In the genomic region with DNA sequence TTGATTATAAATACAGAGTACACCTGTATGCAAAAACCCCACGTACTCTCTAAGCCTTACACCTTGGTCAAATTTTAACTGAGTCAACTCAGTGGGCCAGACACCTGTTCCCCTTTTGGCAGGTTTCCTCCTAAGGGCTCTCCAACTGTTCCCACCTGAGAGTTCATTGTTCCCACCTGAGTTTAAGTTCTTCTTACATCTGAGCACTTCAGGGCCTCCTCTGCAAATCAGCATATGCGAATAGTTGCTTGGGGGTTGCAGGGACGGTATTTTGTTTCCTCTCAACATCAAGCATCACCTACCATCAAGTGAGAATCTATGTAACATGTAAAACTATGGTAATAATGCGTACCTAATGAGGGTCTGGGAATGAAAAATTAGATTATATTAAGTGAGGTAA, we compare ENCODE assay signal across 32 cellular contexts.
"Had no signal": no experiment of that assay in that cellular context is flagged by ENCODE, and none has a peak within 500 bp of the region (broad histone marks: within the 10 kb centered on the region; RNA-seq: fewer than 3 reads in every experiment).

No MANE protein-coding gene starts in this region.

- H3K36me3 Mint-ChIP-seq: activated CD4-positive, alpha-beta memory T cell treated with anti-CD3 and anti-CD28 coated beads for 36 hours; activated naive CD4-positive, alpha-beta T cell treated with anti-CD3 and anti-CD28 coated beads, Interleukin-2, amount 10 ng/mL, durations not matched to agents 7 days and 5 days; activated naive CD8-positive, alpha-beta T cell treated with anti-CD3 and anti-CD28 coated beads, Interleukin-2, amount 10 ng/mL, durations not matched to agents 7 days and 5 days; brain had no signal

- H3K4me1 Mint-ChIP-seq: activated naive CD4-positive, alpha-beta T cell treated with anti-CD3 and anti-CD28 coated beads, Interleukin-2, amount 10 ng/mL, durations not matched to agents 7 days and 5 days; activated naive CD8-positive, alpha-beta T cell treated with anti-CD3 and anti-CD28 coated beads, Interleukin-2, amount 10 ng/mL, durations not matched to agents 7 days and 5 days; brain; naive thymus-derived CD4-positive, alpha-beta T cell had no signal

- H3K4me1 ChIP-seq: ascending aorta, colonic mucosa, gastroesophageal sphincter, pancreas, suprapubic skin, tibial artery had no signal

- H3K27me3 ChIP-seq: ascending aorta, cardiac muscle cell, colonic mucosa, gastroesophageal sphincter, hepatocyte, pancreas, suprapubic skin, tibial artery had no signal

- H3K27ac ChIP-seq: ascending aorta, cardiac muscle cell, colonic mucosa, gastroesophageal sphincter, hepatocyte, pancreas, suprapubic skin, tibial artery had no signal

- H3K27ac Mint-ChIP-seq: activated CD4-positive, alpha-beta memory T cell treated with anti-CD3 and anti-CD28 coated beads for 36 hours; activated naive CD4-positive, alpha-beta T cell treated with anti-CD3 and anti-CD28 coated beads, Interleukin-2, amount 10 ng/mL, durations not matched to agents 7 days and 5 days; activated naive CD8-positive, alpha-beta T cell treated with anti-CD3 and anti-CD28 coated beads, Interleukin-2, amount 10 ng/mL, durations not matched to agents 7 days and 5 days; brain; naive thymus-derived CD4-positive, alpha-beta T cell; T-helper 2 cell treated with Interferon-gamma antibody and Interleukin-4, amounts not matched to agents 5 μg/mL and 100 μg/mL, for 36 hours had no signal

- FAIRE-seq: keratinocyte, pancreas had no signal

- H3K27me3 Mint-ChIP-seq: activated CD4-positive, alpha-beta memory T cell treated with anti-CD3 and anti-CD28 coated beads for 36 hours; activated naive CD4-positive, alpha-beta T cell treated with anti-CD3 and anti-CD28 coated beads, Interleukin-2, amount 10 ng/mL, durations not matched to agents 7 days and 5 days; activated naive CD8-positive, alpha-beta T cell treated with anti-CD3 and anti-CD28 coated beads, Interleukin-2, amount 10 ng/mL, durations not matched to agents 7 days and 5 days; brain had no signal

- H3K79me2 ChIP-seq: hepatocyte had no signal

- H3K9me3 Mint-ChIP-seq: activated CD4-positive, alpha-beta memory T cell treated with anti-CD3 and anti-CD28 coated beads for 36 hours; activated naive CD4-positive, alpha-beta T cell treated with anti-CD3 and anti-CD28 coated beads, Interleukin-2, amount 10 ng/mL, durations not matched to agents 7 days and 5 days; activated naive CD8-positive, alpha-beta T cell treated with anti-CD3 and anti-CD28 coated beads, Interleukin-2, amount 10 ng/mL, durations not matched to agents 7 days and 5 days; brain; T-helper 2 cell treated with Interferon-gamma antibody and Interleukin-4, amounts not matched to agents 5 μg/mL and 100 μg/mL, for 36 hours had no signal

- H3K4me3 ChIP-seq: ascending aorta, cardiac muscle cell, colonic mucosa, gastroesophageal sphincter, hepatocyte, pancreas, suprapubic skin, tibial artery had no signal

- DNase-seq: activated CD4-positive, alpha-beta memory T cell treated with anti-CD3 and anti-CD28 coated beads for 36 hours; activated CD4-positive, alpha-beta T cell treated with anti-CD3 and anti-CD28 coated beads for 48 hours; activated CD8-positive, alpha-beta memory T cell treated with anti-CD3 and anti-CD28 coated beads, Interleukin-2, amount 50 U/mL, for 4 hours; activated gamma-delta T cell; activated naive CD4-positive, alpha-beta T cell treated with anti-CD3 and anti-CD28 coated beads, Interleukin-2, amount 10 ng/mL, durations not matched to agents 7 days and 5 days; activated naive CD8-positive, alpha-beta T cell treated with anti-CD3 and anti-CD28 coated beads, Interleukin-2, amount 10 ng/mL, durations not matched to agents 7 days and 5 days; activated T-cell treated with anti-CD3 and anti-CD28 coated beads, Interleukin-2, amount 50 U/mL, for 1 hour; cerebellar nuclear complex; colonic mucosa; effector CD8-positive, alpha-beta T cell; erythroblast; left cardiac atrium; left ventricle myocardium superior; mammary epithelial cell; midbrain; naive thymus-derived CD4-positive, alpha-beta T cell; nucleus accumbens; pancreas; right cardiac atrium; stimulated activated CD4-positive, alpha-beta T cell treated with anti-CD3 and anti-CD28 coated beads, Interleukin-15, amount 100 ng/mL, for 24 hours; stimulated activated CD4-positive, alpha-beta T cell treated with anti-CD3 and anti-CD28 coated beads, Interleukin-2, amount 100 ng/mL, for 24 hours; stimulated activated naive CD4-positive, alpha-beta T cell; tibial artery had no signal

- H2AFZ ChIP-seq: hepatocyte had no signal

- H3K9me3 ChIP-seq: ascending aorta, colonic mucosa, gastroesophageal sphincter, pancreas, suprapubic skin, tibial artery had no signal

- H3K4me3 Mint-ChIP-seq: activated CD4-positive, alpha-beta memory T cell treated with anti-CD3 and anti-CD28 coated beads for 36 hours; activated naive CD4-positive, alpha-beta T cell treated with anti-CD3 and anti-CD28 coated beads, Interleukin-2, amount 10 ng/mL, durations not matched to agents 7 days and 5 days; activated naive CD8-positive, alpha-beta T cell treated with anti-CD3 and anti-CD28 coated beads, Interleukin-2, amount 10 ng/mL, durations not matched to agents 7 days and 5 days; brain; naive thymus-derived CD4-positive, alpha-beta T cell; neural crest cell; T-helper 2 cell treated with Interferon-gamma antibody and Interleukin-4, amounts not matched to agents 5 μg/mL and 100 μg/mL, for 36 hours had no signal

- H3K4me2 ChIP-seq: hepatocyte had no signal

- H3K36me3 ChIP-seq: ascending aorta, cardiac muscle cell, colonic mucosa, gastroesophageal sphincter, pancreas, suprapubic skin, tibial artery had no signal
